In the genomic region with DNA sequence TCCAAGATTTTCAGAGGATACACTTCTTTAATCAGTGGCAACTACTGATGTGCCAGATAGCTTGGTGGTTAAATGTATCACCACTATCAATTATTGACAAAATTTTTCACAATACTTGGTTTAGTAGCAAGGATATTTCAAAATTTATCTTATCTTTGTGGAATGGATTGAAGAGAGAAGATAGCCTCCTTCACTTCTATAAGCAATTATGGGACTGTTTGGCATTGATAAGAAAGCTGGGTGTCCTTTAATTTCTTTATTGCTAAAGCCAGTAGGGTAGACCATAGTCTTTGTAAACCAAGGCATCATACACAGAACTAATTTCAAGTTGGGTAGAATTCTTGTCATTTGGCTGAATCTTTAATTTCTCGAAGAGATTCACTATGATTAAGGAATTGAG, we compare ENCODE assay signal across 28 cellular contexts. TPM values are rescaled to one million over a fixed set of nuclear protein-coding genes. Genes with fewer than 3 reads are reported as not detected.
"Had no signal": no experiment of that assay in that cellular context is flagged by ENCODE, and none has a peak within 500 bp of the region (broad histone marks: within the 10 kb centered on the region; RNA-seq: fewer than 3 reads in every experiment).

No MANE protein-coding gene starts in this region.

- H3K4me1 ChIP-seq: right lobe of liver, uterus had no signal

- ATAC-seq: natural killer cell; psoas muscle; right cardiac atrium; right lobe of liver; stimulated activated effector memory CD8-positive, alpha-beta T cell treated with anti-CD3 and anti-CD28 coated beads, Interleukin-12 subunit alpha, Interleukin-12 subunit beta, amount 100 ng/mL, for 72 hours; stimulated activated naive B cell treated with anti-CD40 and anti-IgM and Interleukin-4, amounts not matched to agents 10 μg/mL and 1 μg/mL and 100 μg/mL, for 72 hours; upper lobe of right lung had no signal

- H3K79me2 ChIP-seq: parathyroid adenoma had no signal

- H3K36me3 ChIP-seq: neural progenitor cell, ovary, right lobe of liver, sigmoid colon, stomach, thoracic aorta, thyroid gland, tibial nerve, upper lobe of right lung, uterus had no signal

- FAIRE-seq: small intestine had no signal

- H3K27ac Mint-ChIP-seq: natural killer cell; nephron; neural progenitor cell; progenitor cell of endocrine pancreas; stimulated activated effector memory CD8-positive, alpha-beta T cell treated with anti-CD3 and anti-CD28 coated beads, Interleukin-12 subunit alpha, Interleukin-12 subunit beta, amount 100 ng/mL, for 72 hours; stimulated activated naive B cell treated with anti-CD40 and anti-IgM and Interleukin-4, amounts not matched to agents 10 μg/mL and 1 μg/mL and 100 μg/mL, for 72 hours; stimulated activated naive CD8-positive, alpha-beta T cell treated with anti-CD3 and anti-CD28 coated beads, Interleukin-15, Interleukin-2, amounts not matched to agents 100 ng/mL and 50 ng/mL, for 24 hours had no signal

- H3K9ac ChIP-seq: neural progenitor cell, parathyroid adenoma had no signal

- H3K9me3 ChIP-seq: ovary, psoas muscle, right lobe of liver, sigmoid colon, stomach, thoracic aorta, thyroid gland, tibial nerve, upper lobe of right lung, uterus had no signal

- H3K4me3 Mint-ChIP-seq: natural killer cell; nephron; neural progenitor cell; stimulated activated effector memory CD8-positive, alpha-beta T cell treated with anti-CD3 and anti-CD28 coated beads, Interleukin-12 subunit alpha, Interleukin-12 subunit beta, amount 100 ng/mL, for 72 hours; stimulated activated naive B cell treated with anti-CD40 and anti-IgM and Interleukin-4, amounts not matched to agents 10 μg/mL and 1 μg/mL and 100 μg/mL, for 72 hours; stimulated activated naive CD8-positive, alpha-beta T cell treated with anti-CD3 and anti-CD28 coated beads, Interleukin-15, Interleukin-2, amounts not matched to agents 100 ng/mL and 50 ng/mL, for 24 hours had no signal

- H3K36me3 Mint-ChIP-seq: natural killer cell; neural progenitor cell; stimulated activated effector memory CD8-positive, alpha-beta T cell treated with anti-CD3 and anti-CD28 coated beads, Interleukin-12 subunit alpha, Interleukin-12 subunit beta, amount 100 ng/mL, for 72 hours; stimulated activated naive B cell treated with anti-CD40 and anti-IgM and Interleukin-4, amounts not matched to agents 10 μg/mL and 1 μg/mL and 100 μg/mL, for 72 hours had no signal

- H3K4me3 ChIP-seq: neural progenitor cell, ovary, psoas muscle, right lobe of liver, sigmoid colon, stomach, thoracic aorta, thyroid gland, tibial nerve, upper lobe of right lung, uterus had no signal

- H3K4me2 ChIP-seq: neural progenitor cell had no signal

- H3K27ac ChIP-seq: neural progenitor cell, ovary, psoas muscle, right lobe of liver, sigmoid colon, stomach, thoracic aorta, thyroid gland, tibial nerve, upper lobe of right lung, uterus had no signal

- DNase-seq: natural killer cell; occipital lobe; posterior cingulate gyrus; psoas muscle; right cardiac atrium; right lobe of liver; sigmoid colon; stimulated activated CD4-positive, alpha-beta T cell treated with anti-CD3 and anti-CD28 coated beads, Interleukin-15, amount 100 ng/mL, for 24 hours; stimulated activated CD4-positive, alpha-beta T cell treated with anti-CD3 and anti-CD28 coated beads, Interleukin-2, amount 100 ng/mL, for 24 hours; stimulated activated CD4-positive, alpha-beta T cell treated with anti-CD3 and anti-CD28 coated beads, Interleukin-2, amount 100 ng/mL, for 48 hours; stimulated activated CD4-positive, alpha-beta T cell treated with anti-CD3 and anti-CD28 coated beads, Interleukin-4, amount 100 ng/mL, for 24 hours; stimulated activated naive B cell treated with anti-CD40 and anti-IgM and Interleukin-4, amounts not matched to agents 10 μg/mL and 1 μg/mL and 100 μg/mL, for 72 hours; stimulated activated naive CD4-positive, alpha-beta T cell treated with Interleukin-2 at 50 U/mL for 16 hours; stomach; thyroid gland; trophoblast cell; upper lobe of right lung; uterus had no signal

- H3K27me3 ChIP-seq: ovary, thyroid gland, tibial nerve, uterus had no signal

- H2AFZ ChIP-seq: neural progenitor cell had no signal

- H3K9me3 Mint-ChIP-seq: natural killer cell; nephron; neural progenitor cell; stimulated activated effector memory CD8-positive, alpha-beta T cell treated with anti-CD3 and anti-CD28 coated beads, Interleukin-12 subunit alpha, Interleukin-12 subunit beta, amount 100 ng/mL, for 72 hours; stimulated activated naive B cell treated with anti-CD40 and anti-IgM and Interleukin-4, amounts not matched to agents 10 μg/mL and 1 μg/mL and 100 μg/mL, for 72 hours; stimulated activated naive CD8-positive, alpha-beta T cell treated with anti-CD3 and anti-CD28 coated beads, Interleukin-15, Interleukin-2, amounts not matched to agents 100 ng/mL and 50 ng/mL, for 24 hours had no signal

RNA-seq across cellular contexts. Expression of gene RNF182, which starts 4.9 kb away (rescaled TPM):
- total RNA-seq: natural killer cell, right lobe of liver, thoracic aorta had no signal
